In genomic region chr4:180058731-180059215, GRCh38 we compare ENCODE assay signal across 8 cellular contexts.
A peak's percentile ranks its signal among the peaks of the same experiment; 100 is the strongest.
DNase-seq lines count a peak whose midpoint lies in the region; ATAC-seq and TF ChIP-seq lines count a peak whose summit lies in the region.

No MANE protein-coding gene starts in this region.

- DNase-seq in activated T-cell treated with anti-CD3 and anti-CD28 coated beads, Interleukin-2, amount 50 U/mL, for 4 hours: no peak
- no peak for DNase-seq in activated T-cell treated with anti-CD3 and anti-CD28 coated beads, Interleukin-2, amount 50 U/mL, for 1 hour
- no peak for DNase-seq in SK-N-MC (ENCODE audit: low read depth, low spot score)
- DNase-seq in fibroblast of lung (ENCODE audit: low read depth in 2 of 2): peak; percentile 68 to 78
- DNase-seq in UCSD-AML1 (lab: John Stamatoyannopoulos, UW; ENCODE audit: unreplicated experiment): no peak

- peaks cover 36% of the 10 kb centered on the region for H3K27me3 Mint-ChIP-seq in activated T-cell treated with anti-CD3 and anti-CD28 coated beads, Interleukin-2, amount 50 U/mL, for 4 hours (ENCODE audit: low read depth)

- H2AFZ ChIP-seq in fibroblast of lung (ENCODE audit: low read length) (no peak overlapping the region), neural cell (ENCODE audit: low read depth, low read length) (no peak overlapping the region)

- no peak for TF ChIP-seq RAD21 in neural cell (conservative IDR thresholded peaks at IDR 0.05)

- ATAC-seq in activated T-cell treated with anti-CD3 and anti-CD28 coated beads, Interleukin-2, amount 50 U/mL, for 4 hours: peak; percentile 10 to 43
- ATAC-seq in HG03442 (IDR thresholded peaks at IDR 0.05; ENCODE audit: unreplicated experiment) (peak; percentile 18), HG03196 (IDR thresholded peaks at IDR 0.05; ENCODE audit: unreplicated experiment) (no peak)

- H3K9me3 ChIP-seq in SK-N-MC (ENCODE audit: low read depth, low read length): no peaks in the 10 kb centered on the region
- H3K9me3 ChIP-seq in fibroblast of lung (ENCODE audit: control insufficient read depth, insufficient read depth, low read depth, low read length): no peaks in the 10 kb centered on the region
- no peaks in the 10 kb centered on the region for H3K9me3 ChIP-seq in neural cell (ENCODE audit: low read length)

- no peak overlapping the region for H3K4me3 Mint-ChIP-seq in activated T-cell treated with anti-CD3 and anti-CD28 coated beads, Interleukin-2, amount 50 U/mL, for 4 hours

- peaks cover 4% of the 10 kb centered on the region for H3K4me1 Mint-ChIP-seq in activated T-cell treated with anti-CD3 and anti-CD28 coated beads, Interleukin-2, amount 50 U/mL, for 4 hours (ENCODE audit: low read depth)

- no peaks in the 10 kb centered on the region for H3K4me1 ChIP-seq in fibroblast of lung (ENCODE audit: control insufficient read depth, extremely low read depth, insufficient read depth, low read length)

- peaks cover 6% of the 10 kb centered on the region for H3F3A ChIP-seq in neural cell (ENCODE audit: insufficient read depth, low read length, poor library complexity, severe bottlenecking)

- no peak overlapping the region for H3K27ac ChIP-seq in SK-N-MC
- no peak overlapping the region for H3K27ac ChIP-seq in fibroblast of lung (ENCODE audit: insufficient read depth, low read length)
- no peak overlapping the region for H3K27ac ChIP-seq in neural cell (ENCODE audit: low read length)

- H3K9me3 Mint-ChIP-seq in activated T-cell treated with anti-CD3 and anti-CD28 coated beads, Interleukin-2, amount 50 U/mL, for 4 hours: peaks cover 3% of the 10 kb centered on the region

- no peaks in the 10 kb centered on the region for H3K36me3 ChIP-seq in SK-N-MC (ENCODE audit: insufficient read depth, low read length)
- no peaks in the 10 kb centered on the region for H3K36me3 ChIP-seq in fibroblast of lung (ENCODE audit: control insufficient read depth, insufficient read depth, low read length)
- H3K36me3 ChIP-seq in neural cell (ENCODE audit: insufficient read depth, low read length): no peaks in the 10 kb centered on the region

- H3K27me3 ChIP-seq in fibroblast of lung (ENCODE audit: control insufficient read depth, insufficient read depth, low read length): peaks cover 8% of the 10 kb centered on the region
- H3K27me3 ChIP-seq in neural cell (ENCODE audit: insufficient read depth, low read depth, low read length): peaks cover 11% of the 10 kb centered on the region

- TF ChIP-seq EP300 in neural cell (conservative IDR thresholded peaks at IDR 0.05; ENCODE audit: poor library complexity, severe bottlenecking): no peak

- peak overlapping the region; percentile 93 for H3K4me3 ChIP-seq in SK-N-MC
- peak overlapping the region in 3 of 4 experiments; percentile 33 to 76 (median 56) for H3K4me3 ChIP-seq in fibroblast of lung (replicated peaks in 1 of 4; ENCODE audit: control extremely low read depth in 1 of 4, insufficient read depth in 1 of 4, low read depth in 3 of 4, low read length in 4 of 4)
- peak overlapping the region; percentile 89 for H3K4me3 ChIP-seq in neural cell (ENCODE audit: low read length)

- H3K9me2 ChIP-seq in neural cell (ENCODE audit: insufficient read depth, low read length): no peaks in the 10 kb centered on the region

- TF ChIP-seq CTCF in fibroblast of lung (conservative IDR thresholded peaks at IDR 0.05 in 1 of 2, IDR thresholded peaks at IDR 0.05 in 1 of 2; ENCODE audit: low read depth in 1 of 2, low read length in 2 of 2): no peak
- no peak for TF ChIP-seq CTCF in neural cell (IDR thresholded peaks at IDR 0.05; ENCODE audit: poor library complexity, severe bottlenecking)

- H3K4me2 ChIP-seq in fibroblast of lung (ENCODE audit: extremely low read depth, insufficient read depth, low read length) (no peak overlapping the region), neural cell (ENCODE audit: low read length) (no peak overlapping the region)

- H3K79me2 ChIP-seq in fibroblast of lung (ENCODE audit: control insufficient read depth, insufficient read depth, low read length): no peaks in the 10 kb centered on the region
- no peaks in the 10 kb centered on the region for H3K79me2 ChIP-seq in neural cell (replicated peaks; ENCODE audit: insufficient read depth, low read length)

- H4K20me1 ChIP-seq in fibroblast of lung (ENCODE audit: control insufficient read depth, extremely low read depth, insufficient read depth, low read length) (no peaks in the 10 kb centered on the region), neural cell (ENCODE audit: insufficient read depth) (no peaks in the 10 kb centered on the region)

- no peaks in the 10 kb centered on the region for H3K36me3 Mint-ChIP-seq in activated T-cell treated with anti-CD3 and anti-CD28 coated beads, Interleukin-2, amount 50 U/mL, for 4 hours (ENCODE audit: insufficient read depth)

- H3K9ac ChIP-seq in SK-N-MC (ENCODE audit: insufficient read length) (no peak overlapping the region), fibroblast of lung (ENCODE audit: insufficient read depth, low read length) (no peak overlapping the region), neural cell (ENCODE audit: low read length) (no peak overlapping the region)

TF ChIP-seq in neural cell, 6 proteins besides CTCF, POLR2A, EP300 and RAD21:
- TF ChIP-seq MXI1 (conservative IDR thresholded peaks at IDR 0.05; ENCODE audit: poor library complexity, severe bottlenecking): peak; percentile 51
- no peak for TF ChIP-seq EZH2 (IDR thresholded peaks at IDR 0.05; ENCODE audit: borderline replicate concordance, insufficient read depth, low read length, poor library complexity, severe bottlenecking)

Comparison
In these comparisons a context has a peak if more than half of its experiments do, and no peak if none do; other contexts are left out.
1. DNase-seq: peak in fibroblast of lung (2 of 2); none in activated T-cell treated with anti-CD3 and anti-CD28 coated beads, Interleukin-2, amount 50 U/mL, for 4 hours (single experiment), activated T-cell treated with anti-CD3 and anti-CD28 coated beads, Interleukin-2, amount 50 U/mL, for 1 hour (single experiment), SK-N-MC (single experiment) and UCSD-AML1 (single experiment).
2. Peak in every context shown above with its lines, with median percentiles within 50 percentile points of each other: H3K4me3 ChIP-seq.